In the genomic region with DNA sequence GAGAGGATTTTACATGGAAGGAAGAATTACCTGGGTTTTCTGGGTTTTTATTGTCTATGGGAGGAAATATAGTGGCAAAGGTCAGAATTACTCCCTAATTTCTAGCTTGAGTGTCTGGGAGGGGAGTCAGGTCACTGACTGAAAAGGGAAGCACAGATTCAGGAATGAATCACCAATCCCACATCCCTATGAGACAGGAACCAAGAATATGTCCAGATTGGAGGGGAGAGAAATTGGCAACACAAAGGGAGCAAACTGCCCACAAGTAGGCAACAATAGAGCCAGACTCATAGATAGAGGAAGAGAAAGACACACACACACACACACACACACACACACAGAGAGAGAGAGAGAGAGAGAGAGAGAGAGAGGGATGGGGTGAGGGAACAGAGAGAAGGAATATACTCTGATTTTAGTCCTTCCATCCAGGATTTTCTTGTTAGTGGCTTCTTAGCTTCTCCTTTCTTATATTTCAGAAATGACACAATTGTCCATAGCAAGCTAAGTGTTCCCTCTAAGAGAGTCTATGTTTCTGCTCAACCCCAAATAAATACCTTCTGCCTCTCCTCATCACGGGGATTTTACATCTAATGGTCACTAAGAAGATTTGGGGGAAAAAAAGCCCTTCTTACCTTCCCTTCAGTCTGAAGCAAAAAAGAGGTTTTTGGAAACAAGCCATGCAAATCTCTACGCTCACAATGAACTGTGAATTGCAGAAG, we compare ENCODE assay signal across 16 cellular contexts. TPM values are rescaled to one million over a fixed set of nuclear protein-coding genes. Genes with fewer than 3 reads are reported as not detected.
DNase-seq lines count a peak whose midpoint lies in the region; ATAC-seq, FAIRE-seq and TF ChIP-seq lines count a peak whose summit lies in the region.
"Had no signal": no experiment of that assay in that cellular context is flagged by ENCODE, and none has a peak within 500 bp of the region (broad histone marks: within the 10 kb centered on the region; RNA-seq: fewer than 3 reads in every experiment).

No MANE protein-coding gene starts in this region.

- no peaks in the 10 kb centered on the region for H3K27me3 Mint-ChIP-seq in effector memory CD8-positive, alpha-beta T cell
- H3K27me3 Mint-ChIP-seq in type B pancreatic cell, result no peaks in the 10 kb centered on the region

- H3K36me3 Mint-ChIP-seq in effector memory CD8-positive, alpha-beta T cell (ENCODE audit: insufficient read depth), result peaks cover 41% of the 10 kb centered on the region
- H3K36me3 Mint-ChIP-seq in type B pancreatic cell, result no peaks in the 10 kb centered on the region
- H3K36me3 Mint-ChIP-seq: CD14-positive monocyte had no signal

- H3K27ac Mint-ChIP-seq in effector memory CD8-positive, alpha-beta T cell, result peak overlapping the region; percentile 83 to 95
- no peak overlapping the region for H3K27ac Mint-ChIP-seq in type B pancreatic cell
- H3K27ac Mint-ChIP-seq: CD14-positive monocyte had no signal

- H3K9me3 Mint-ChIP-seq in effector memory CD8-positive, alpha-beta T cell, result no peaks in the 10 kb centered on the region
- no peaks in the 10 kb centered on the region for H3K9me3 Mint-ChIP-seq in type B pancreatic cell

- H3K36me3 ChIP-seq in kidney (ENCODE audit: control insufficient read depth in 1 of 2, insufficient read depth in 2 of 2, low read length in 2 of 2), result no peaks in the 10 kb centered on the region
- no peaks in the 10 kb centered on the region for H3K36me3 ChIP-seq in heart left ventricle
- H3K36me3 ChIP-seq: esophagus muscularis mucosa had no signal

- FAIRE-seq in GM12892 (lab: Jason Lieb, UNC) (no peak), kidney (lab: Jason Lieb, UNC) (no peak)

- DNase-seq in GM12892 (ENCODE audit: insufficient read length) (no peak), NCI-H128 (lab: John Stamatoyannopoulos, UW; ENCODE audit: unreplicated experiment) (no peak), type B pancreatic cell (ENCODE audit: extremely low spot score, unreplicated experiment) (no peak), kidney (no peak), heart left ventricle (no peak)
- no peak for DNase-seq in effector memory CD8-positive, alpha-beta T cell
- DNase-seq: activated effector memory CD4-positive, alpha-beta T cell treated with Interleukin-2 at 50 U/mL for 16 hours; mesenchymal stem cell; NCI-H1105 treated with DMSO at 0.1 percent for 48 hours; NCI-H524 treated with DMSO at 0.1 percent for 48 hours; posterior cingulate gyrus had no signal

- H3K4me3 ChIP-seq in kidney (ENCODE audit: low read length in 2 of 2) (no peak overlapping the region), heart left ventricle (no peak overlapping the region)
- H3K4me3 ChIP-seq: esophagus muscularis mucosa had no signal

- H3K27ac ChIP-seq in kidney (ENCODE audit: low read depth in 2 of 2, low read length in 2 of 2), result no peak overlapping the region
- H3K27ac ChIP-seq in heart left ventricle, result no peak overlapping the region
- H3K27ac ChIP-seq: esophagus muscularis mucosa had no signal

- intact Hi-C loops in kidney (cut with DNase I), result no loop called here
- intact Hi-C loops in heart left ventricle (cut with DNase I), result no loop called here

- peak; percentile 35; the same call in 1 of the 2 replicates for TF ChIP-seq POLR2A in GM12892 (IDR thresholded peaks at IDR 0.05; ENCODE audit: low read depth, low read length)
- no peak for TF ChIP-seq POLR2A in heart left ventricle (IDR thresholded peaks at IDR 0.05)

- H3K9ac ChIP-seq in kidney (ENCODE audit: low read length in 2 of 2), result no peak overlapping the region

- ATAC-seq in GM21360 (IDR thresholded peaks at IDR 0.05; ENCODE audit: unreplicated experiment) (peak; percentile 23), HG03378 (IDR thresholded peaks at IDR 0.05; ENCODE audit: unreplicated experiment) (peak; percentile 1), heart left ventricle (no peak)
- no peak for ATAC-seq in effector memory CD8-positive, alpha-beta T cell (replicated peaks)

- TF ChIP-seq CTCF in type B pancreatic cell (conservative IDR thresholded peaks at IDR 0.05) (no peak), kidney (IDR thresholded peaks at IDR 0.05; ENCODE audit: borderline replicate concordance, extremely low read depth, insufficient read depth) (no peak), heart left ventricle (IDR thresholded peaks at IDR 0.05) (no peak)

- peaks cover 44 to 64% of the 10 kb centered on the region in 2 donors for H3K4me1 Mint-ChIP-seq in effector memory CD8-positive, alpha-beta T cell (ENCODE audit: low read depth in 2 of 2)
- no peaks in the 10 kb centered on the region for H3K4me1 Mint-ChIP-seq in type B pancreatic cell (ENCODE audit: unreplicated experiment)

- H3K4me1 ChIP-seq in kidney (ENCODE audit: control insufficient read depth in 1 of 2, insufficient read depth in 1 of 2, low read depth in 1 of 2, low read length in 2 of 2) (no peaks in the 10 kb centered on the region), heart left ventricle (no peaks in the 10 kb centered on the region)
- H3K4me1 ChIP-seq: esophagus muscularis mucosa had no signal

- peak overlapping the region; percentile 34 to 67 for H3K4me3 Mint-ChIP-seq in effector memory CD8-positive, alpha-beta T cell
- H3K4me3 Mint-ChIP-seq in type B pancreatic cell, result no peak overlapping the region
- H3K4me3 Mint-ChIP-seq: CD14-positive monocyte had no signal

- no peaks in the 10 kb centered on the region for H3K27me3 ChIP-seq in heart left ventricle
- H3K27me3 ChIP-seq: esophagus muscularis mucosa had no signal

- H3K9me3 ChIP-seq in kidney (ENCODE audit: control insufficient read depth in 1 of 2, low read length in 2 of 2) (no peaks in the 10 kb centered on the region), heart left ventricle (no peaks in the 10 kb centered on the region)
- H3K9me3 ChIP-seq: esophagus muscularis mucosa had no signal

- WGBS in heart left ventricle, 4 donors, result 52 to 64% (median 58%) methylated on average over 2 of the region's 2 CpGs

RNA-seq across cellular contexts. Expression of a gene that starts 12.0 kb away (rescaled TPM):
- polyA plus RNA-seq in GM12892 (2012; ENCODE audit: missing spikeins), result 62.8 TPM
- not detected in 2 replicates for total RNA-seq in type B pancreatic cell (ENCODE audit: low replicate concordance)
- 1.9 TPM for total RNA-seq in kidney
- polyA plus RNA-seq in kidney (ENCODE audit: insufficient read depth, low read depth, low replicate concordance), result not detected
- 1 to 10 TPM in 1 of 9 donors, under 1 TPM in 2, not detected in 6; 0.63 to 1.8 (median 0.79) TPM for total RNA-seq in heart left ventricle
- polyA plus RNA-seq in heart left ventricle, result under 1 TPM in 1 of 2 donors, not detected in 1; 0.07 TPM
- total RNA-seq: chondrocyte had no signal

Comparison
In these comparisons a context has a peak if more than half of its experiments do, and no peak if none do; other contexts are left out.
1. ATAC-seq: peak in GM21360 (single experiment) and HG03378 (single experiment); none in effector memory CD8-positive, alpha-beta T cell (single experiment) and heart left ventricle (0 of 4).